In genomic region chr13:113726106-113726821, GRCh38 we compare ENCODE assay signal across 9 cellular contexts. TPM values are rescaled to one million over a fixed set of nuclear protein-coding genes. Genes with fewer than 3 reads are reported as not detected.
DNase-seq lines count a peak whose midpoint lies in the region; ATAC-seq, FAIRE-seq and TF ChIP-seq lines count a peak whose summit lies in the region.
"Not testable (repeated sequence)": the region's sequence is repeated elsewhere in the genome, so short reads cannot be mapped to it uniquely, and the experiment has no call there.
"Had no signal": no experiment of that assay in that cellular context is flagged by ENCODE, and none has a peak within 500 bp of the region (broad histone marks: within the 10 kb centered on the region; RNA-seq: fewer than 3 reads in every experiment).

No MANE protein-coding gene starts in this region.

- 23 to 28% methylated on average over 21 to 37 of the region's 54 CpGs for WGBS in pancreas, 2 donors

- not testable (repeated sequence) for H3K9me3 ChIP-seq in CD8-positive, alpha-beta T cell (ENCODE audit: low read length); pancreas

- peak overlapping the region; percentile 53 for H3K27ac ChIP-seq in CD8-positive, alpha-beta T cell (ENCODE audit: low read depth, low read length)
- peak overlapping the region; percentile 83 for H3K27ac ChIP-seq in layer of hippocampus (ENCODE audit: low read depth, low read length)
- H3K27ac ChIP-seq in pancreas: peak overlapping the region; percentile 17 to 62 (median 48)

- not testable (repeated sequence) for H3K36me3 ChIP-seq in CD8-positive, alpha-beta T cell (ENCODE audit: insufficient read depth, low read length); pancreas

- not testable (repeated sequence) for H3K9me3 Mint-ChIP-seq in CD8-positive, alpha-beta T cell; activated naive CD4-positive, alpha-beta T cell treated with anti-CD3 and anti-CD28 coated beads, Interleukin-2, amount 10 ng/mL, durations not matched to agents 7 days and 5 days; effector memory CD8-positive, alpha-beta T cell; stimulated activated naive CD8-positive, alpha-beta T cell treated with anti-CD3 and anti-CD28 coated beads, Interleukin-15, amount 100 ng/mL, for 72 hours

- peak overlapping the region; percentile 61 for H3K4me3 Mint-ChIP-seq in CD8-positive, alpha-beta T cell
- peak overlapping the region; percentile 48 for H3K4me3 Mint-ChIP-seq in activated naive CD4-positive, alpha-beta T cell treated with anti-CD3 and anti-CD28 coated beads, Interleukin-2, amount 10 ng/mL, durations not matched to agents 7 days and 5 days
- H3K4me3 Mint-ChIP-seq in effector memory CD8-positive, alpha-beta T cell: peak overlapping the region; percentile 15 to 69
- peak overlapping the region; percentile 39 to 80 for H3K4me3 Mint-ChIP-seq in stimulated activated naive CD8-positive, alpha-beta T cell treated with anti-CD3 and anti-CD28 coated beads, Interleukin-15, amount 100 ng/mL, for 72 hours

- not testable (repeated sequence) for H3K36me3 Mint-ChIP-seq in CD8-positive, alpha-beta T cell; activated naive CD4-positive, alpha-beta T cell treated with anti-CD3 and anti-CD28 coated beads, Interleukin-2, amount 10 ng/mL, durations not matched to agents 7 days and 5 days
- H3K36me3 Mint-ChIP-seq in effector memory CD8-positive, alpha-beta T cell (ENCODE audit: insufficient read depth): peaks cover 37% of the 10 kb centered on the region

- not testable (repeated sequence) for H3K27me3 ChIP-seq in CD8-positive, alpha-beta T cell (ENCODE audit: insufficient read depth, low read length); layer of hippocampus (ENCODE audit: control insufficient read depth, insufficient read depth, low read length); pancreas

- DNase-seq in CD8-positive, alpha-beta T cell: peak in 6 of 7 experiments; percentile 20 to 59 (median 41)
- peak; percentile 72 for DNase-seq in NCI-H146 treated with DMSO at 0.1 percent for 48 hours (lab: John Stamatoyannopoulos, UW; ENCODE audit: unreplicated experiment)
- DNase-seq in activated CD4-positive, CD25-positive, alpha-beta regulatory T cell treated with anti-CD3 and anti-CD28 coated beads, Interleukin-2, amount 50 U/mL, for 72 hours: peak; percentile 54
- DNase-seq in activated naive CD4-positive, alpha-beta T cell treated with anti-CD3 and anti-CD28 coated beads, Interleukin-2, amount 10 ng/mL, durations not matched to agents 7 days and 5 days: peak; percentile 38
- DNase-seq in effector memory CD8-positive, alpha-beta T cell: peak; percentile 26 to 29 (median 28)
- peak in 5 of 6 donors; percentile 41 to 83 (median 60) for DNase-seq in pancreas
- peak; percentile 37 to 41 for DNase-seq in stimulated activated naive CD8-positive, alpha-beta T cell treated with anti-CD3 and anti-CD28 coated beads, Interleukin-15, amount 100 ng/mL, for 72 hours

- peak; percentile 27 for ATAC-seq in CD8-positive, alpha-beta T cell
- peak; percentile 23 for ATAC-seq in effector memory CD8-positive, alpha-beta T cell (replicated peaks)
- peak; percentile 22 to 55 (median 41) for ATAC-seq in pancreas
- ATAC-seq in stimulated activated naive CD8-positive, alpha-beta T cell treated with anti-CD3 and anti-CD28 coated beads, Interleukin-15, amount 100 ng/mL, for 72 hours: not testable (repeated sequence)

- not testable (repeated sequence) for FAIRE-seq in pancreas (lab: Jason Lieb, UNC)

- peak overlapping the region; percentile 80 for H3K27ac Mint-ChIP-seq in CD8-positive, alpha-beta T cell
- peak overlapping the region; percentile 78 for H3K27ac Mint-ChIP-seq in activated naive CD4-positive, alpha-beta T cell treated with anti-CD3 and anti-CD28 coated beads, Interleukin-2, amount 10 ng/mL, durations not matched to agents 7 days and 5 days
- H3K27ac Mint-ChIP-seq in effector memory CD8-positive, alpha-beta T cell: peak overlapping the region in 1 of 2 donors; percentile 80
- H3K27ac Mint-ChIP-seq in stimulated activated naive CD8-positive, alpha-beta T cell treated with anti-CD3 and anti-CD28 coated beads, Interleukin-15, amount 100 ng/mL, for 72 hours: peak overlapping the region in 1 of 2 donors; percentile 74

- POLR2A ChIA-PET in CD8-positive, alpha-beta T cell (lab: Charles Lee): not testable (repeated sequence)

- CTCF ChIA-PET in CD8-positive, alpha-beta T cell (lab: Charles Lee); activated naive CD4-positive, alpha-beta T cell treated with anti-CD3 and anti-CD28 coated beads, Interleukin-2, amount 10 ng/mL, durations not matched to agents 7 days and 5 days (lab: Charles Lee): not testable (repeated sequence)

- not testable (repeated sequence) for H3K27me3 Mint-ChIP-seq in CD8-positive, alpha-beta T cell (ENCODE audit: low read depth)
- H3K27me3 Mint-ChIP-seq in activated naive CD4-positive, alpha-beta T cell treated with anti-CD3 and anti-CD28 coated beads, Interleukin-2, amount 10 ng/mL, durations not matched to agents 7 days and 5 days: peaks cover 42% of the 10 kb centered on the region
- peaks cover 14 to 27% of the 10 kb centered on the region in 2 donors for H3K27me3 Mint-ChIP-seq in effector memory CD8-positive, alpha-beta T cell
- H3K27me3 Mint-ChIP-seq in stimulated activated naive CD8-positive, alpha-beta T cell treated with anti-CD3 and anti-CD28 coated beads, Interleukin-15, amount 100 ng/mL, for 72 hours: peaks cover 30% of the 10 kb centered on the region

- intact Hi-C loops in CD8-positive, alpha-beta T cell (cut with DNase I, micrococcal nuclease); pancreas (cut with DNase I): not testable (repeated sequence)

- TF ChIP-seq CTCF in CD8-positive, alpha-beta T cell (IDR thresholded peaks at IDR 0.05); pancreas (IDR thresholded peaks at IDR 0.05): not testable (repeated sequence)

- H3K4me1 Mint-ChIP-seq in CD8-positive, alpha-beta T cell (ENCODE audit: low read depth): peaks cover 13% of the 10 kb centered on the region
- not testable (repeated sequence) for H3K4me1 Mint-ChIP-seq in activated naive CD4-positive, alpha-beta T cell treated with anti-CD3 and anti-CD28 coated beads, Interleukin-2, amount 10 ng/mL, durations not matched to agents 7 days and 5 days; effector memory CD8-positive, alpha-beta T cell (ENCODE audit: low read depth in 2 of 2)
- H3K4me1 Mint-ChIP-seq in stimulated activated naive CD8-positive, alpha-beta T cell treated with anti-CD3 and anti-CD28 coated beads, Interleukin-15, amount 100 ng/mL, for 72 hours: peaks cover 12% of the 10 kb centered on the region

- peaks cover 16% of the 10 kb centered on the region for H3K4me1 ChIP-seq in CD8-positive, alpha-beta T cell (ENCODE audit: insufficient read depth, low read length)
- not testable (repeated sequence) for H3K4me1 ChIP-seq in pancreas

- H3K4me3 ChIP-seq in CD8-positive, alpha-beta T cell (ENCODE audit: low read depth, low read length): peak overlapping the region; percentile 69
- peak overlapping the region in 3 of 4 donors; percentile 10 to 26 (median 23) for H3K4me3 ChIP-seq in pancreas

RNA-seq across cellular contexts. Expression of gene TMEM255B, which starts 32.8 kb away (rescaled TPM):
- total RNA-seq in CD8-positive, alpha-beta T cell: under 1 TPM; 0.60 to 0.83 TPM
- total RNA-seq in pancreas: 1 to 10 TPM; 1.8 to 8.1 (median 3.5) TPM
- polyA plus RNA-seq in pancreas: 10 to 100 TPM; 13.6 to 17.9 TPM

RNA-seq across cellular contexts. Expression of gene GRK1, which starts 59.2 kb away (rescaled TPM):
- total RNA-seq in CD8-positive, alpha-beta T cell: not detected
- not detected for total RNA-seq in pancreas
- under 1 TPM; 0.02 to 0.04 TPM for polyA plus RNA-seq in pancreas
- total RNA-seq: mesenteric fat pad had no signal
